25 cellular contexts compared by ENCODE assay signal in genomic region chr16:84517366-84517765, GRCh38. TPM values are rescaled to one million over a fixed set of nuclear protein-coding genes. Genes with fewer than 3 reads are reported as not detected.
A peak's percentile ranks its signal among the peaks of the same experiment; 100 is the strongest.
DNase-seq lines count a peak whose midpoint lies in the region; ATAC-seq, FAIRE-seq and TF ChIP-seq lines count a peak whose summit lies in the region.
"Had no signal": no experiment of that assay in that cellular context is flagged by ENCODE, and none has a peak within 500 bp of the region (broad histone marks: within the 10 kb centered on the region; RNA-seq: fewer than 3 reads in every experiment).

No MANE protein-coding gene starts in this region.

- H3K36me3 Mint-ChIP-seq in CD4-positive, alpha-beta memory T cell, result no peaks in the 10 kb centered on the region
- H3K36me3 Mint-ChIP-seq in T-cell, result no peaks in the 10 kb centered on the region

- intact Hi-C loops in CD4-positive, alpha-beta memory T cell (cut with micrococcal nuclease), result no loop called here
- intact Hi-C loops in transverse colon (cut with DNase I; ENCODE audit: low total_unique reads), result loop anchor here (10.0 kb wide), 1 partner anchor 207 kb away; no protein-coding TSS in a partner anchor

- H3K27me3 Mint-ChIP-seq in CD4-positive, alpha-beta memory T cell, result no peaks in the 10 kb centered on the region
- H3K27me3 Mint-ChIP-seq in T-cell, result no peaks in the 10 kb centered on the region

- peak overlapping the region; percentile 25 to 89 (median 75) for H3K27ac Mint-ChIP-seq in CD4-positive, alpha-beta memory T cell
- H3K27ac Mint-ChIP-seq in T-cell, result peak overlapping the region; percentile 69 to 91

- H3K27me3 ChIP-seq in BE2C (peaks cover 10% of the 10 kb centered on the region; the same call in 1 of the 2 replicates), transverse colon (no peaks in the 10 kb centered on the region)
- H3K27me3 ChIP-seq in CD4-positive, alpha-beta memory T cell (ENCODE audit: insufficient read depth, low read length), result no peaks in the 10 kb centered on the region
- H3K27me3 ChIP-seq: cardiac muscle cell, pancreas, testis had no signal

- no peaks in the 10 kb centered on the region for H3K9me3 ChIP-seq in BE2C
- no peaks in the 10 kb centered on the region for H3K9me3 ChIP-seq in CD4-positive, alpha-beta memory T cell (ENCODE audit: control insufficient read depth in 1 of 2, low read length in 2 of 2)
- no peaks in the 10 kb centered on the region for H3K9me3 ChIP-seq in transverse colon
- H3K9me3 ChIP-seq: pancreas, testis had no signal

- peak; percentile 33 for DNase-seq in BE2C
- DNase-seq in CD4-positive, alpha-beta memory T cell, result no peak
- DNase-seq in T-cell, result no peak
- DNase-seq in foreskin melanocyte, result peak; percentile 68
- DNase-seq in transverse colon, result no peak
- no peak for DNase-seq in caudate nucleus (lab: John Stamatoyannopoulos, UW)
- DNase-seq in GM19239 (ENCODE audit: insufficient read length, low spot score), result no peak
- DNase-seq: activated CD4-positive, alpha-beta T cell treated with anti-CD3 and anti-CD28 coated beads for 48 hours; activated gamma-delta T cell; islet precursor cell; left ventricle myocardium superior; NCI-H1092; NCI-H2081; NCI-H510A; pancreas; right cardiac atrium; stimulated activated CD4-positive, alpha-beta T cell treated with anti-CD3 and anti-CD28 coated beads, Interleukin-12 subunit alpha, Interleukin-12 subunit beta, amount 100 ng/mL, for 4 hours; stimulated activated CD4-positive, alpha-beta T cell treated with anti-CD3 and anti-CD28 coated beads, Interleukin-4, amount 100 ng/mL, for 24 hours; stimulated activated naive CD4-positive, alpha-beta T cell; testis had no signal

- TF ChIP-seq CTCF in BE2C (IDR thresholded peaks at IDR 0.05; ENCODE audit: low read depth, low read length) (no peak), transverse colon (IDR thresholded peaks at IDR 0.05) (no peak)

- TF ChIP-seq POLR2A in transverse colon (IDR thresholded peaks at IDR 0.05), result no peak

- H3K4me3 Mint-ChIP-seq in CD4-positive, alpha-beta memory T cell, result no peak overlapping the region
- no peak overlapping the region for H3K4me3 Mint-ChIP-seq in T-cell
- H3K4me3 Mint-ChIP-seq: dendritic cell treated with granulocyte-macrophage colony-stimulating factor and Interleukin-4, amounts not matched to agents 40 ng/mL and 50 ng/mL, for 4 days had no signal

- H3K4me1 ChIP-seq in BE2C (no peaks in the 10 kb centered on the region), transverse colon (peaks cover 0 to 8% (median 5%) of the 10 kb centered on the region in 4 donors)
- H3K4me1 ChIP-seq in CD4-positive, alpha-beta memory T cell (ENCODE audit: insufficient read depth, low read length), result peaks cover 76% of the 10 kb centered on the region
- H3K4me1 ChIP-seq: pancreas, testis had no signal

- 90 to 93% methylated on average over 6 to 12 of the region's 12 CpGs for WGBS in transverse colon (ENCODE audit: low coverage in 1 of 2), 2 donors

- CTCF ChIA-PET in CD4-positive, alpha-beta memory T cell (lab: Charles Lee; ENCODE audit: partially characterized antibody), result interaction anchor here (0.9 to 8.0 kb wide), 3 partner anchors 12 to 105 kb away, joined by 3 to 61 read pairs (median 22); partner anchors contain the start of gene MEAK7
- CTCF ChIA-PET in T-cell (lab: Charles Lee), result interaction anchor here (0.6 to 1.4 kb wide), 3 partner anchors 85 to 209 kb away, joined by 3 to 11 read pairs (median 4); no protein-coding TSS in a partner anchor

- no peak for TF ChIP-seq EP300 in transverse colon (IDR thresholded peaks at IDR 0.05; ENCODE audit: low read depth)

- in situ Hi-C loops in transverse colon (cut with MboI; ENCODE audit: low pct_ligation_motif_present in 1 of 4, low pct_unique_long_range_greater_than_20kb in 1 of 4, low sequenced_read_pairs in 3 of 4), result loop anchor here in 3 of 4 donors (10.0 to 25.0 kb wide), 3 partner anchors 195 to 220 kb away; no protein-coding TSS in a partner anchor

- peaks cover 49 to 81% (median 66%) of the 10 kb centered on the region in 4 donors for H3K4me1 Mint-ChIP-seq in CD4-positive, alpha-beta memory T cell
- H3K4me1 Mint-ChIP-seq in T-cell, result peaks cover 67 to 71% (median 67%) of the 10 kb centered on the region in 3 donors

- H3K9me3 Mint-ChIP-seq in CD4-positive, alpha-beta memory T cell, result no peaks in the 10 kb centered on the region
- no peaks in the 10 kb centered on the region for H3K9me3 Mint-ChIP-seq in T-cell
- H3K9me3 Mint-ChIP-seq: dendritic cell treated with granulocyte-macrophage colony-stimulating factor and Interleukin-4, amounts not matched to agents 40 ng/mL and 50 ng/mL, for 4 days; nephron had no signal

- FAIRE-seq in GM19239 (lab: Jason Lieb, UNC), result no peak
- FAIRE-seq: endometrium, pancreas had no signal

- POLR2A ChIA-PET in CD4-positive, alpha-beta memory T cell (lab: Charles Lee; ENCODE audit: partially characterized antibody), result interaction anchor here (0.7 to 7.0 kb wide), 7 partner anchors 12 to 91 kb away, joined by 3 to 53 read pairs (median 21); partner anchors contain the start of gene MEAK7
- POLR2A ChIA-PET in T-cell (lab: Charles Lee), result interaction anchor here in 1 of 2 donors (0.6 kb wide), 2 partner anchors 115 to 383 kb away, joined by 3 to 7 read pairs; no protein-coding TSS in a partner anchor

- H3K27ac ChIP-seq in CD4-positive, alpha-beta memory T cell (ENCODE audit: low read depth, low read length), result no peak overlapping the region
- H3K27ac ChIP-seq in transverse colon (no peak overlapping the region), caudate nucleus (ENCODE audit: low read depth, low read length) (no peak overlapping the region)
- H3K27ac ChIP-seq: cardiac muscle cell, pancreas, testis had no signal

- H3K36me3 ChIP-seq in BE2C, result no peaks in the 10 kb centered on the region
- no peaks in the 10 kb centered on the region for H3K36me3 ChIP-seq in CD4-positive, alpha-beta memory T cell (ENCODE audit: insufficient read depth, low read length)
- H3K36me3 ChIP-seq in transverse colon, result no peaks in the 10 kb centered on the region
- H3K36me3 ChIP-seq: cardiac muscle cell, pancreas had no signal

- ATAC-seq in T-cell (replicated peaks in 1 of 4), result no peak
- ATAC-seq: left ventricle myocardium superior, Panc1, pancreas, right cardiac atrium had no signal

- no peak overlapping the region for H3K4me3 ChIP-seq in BE2C (ENCODE audit: low read depth, low read length)
- no peak overlapping the region for H3K4me3 ChIP-seq in CD4-positive, alpha-beta memory T cell (ENCODE audit: low read length in 2 of 2)
- H3K4me3 ChIP-seq in transverse colon, result no peak overlapping the region
- H3K4me3 ChIP-seq: cardiac muscle cell, pancreas, testis had no signal

RNA-seq across cellular contexts. Expression of gene MEAK7, which starts 12.9 kb away (rescaled TPM):
- 4.6 TPM for polyA plus RNA-seq in BE2C (2012; ENCODE audit: insufficient read depth, insufficient read length, low read depth)
- 10 to 100 TPM; 13.6 to 16.8 TPM for total RNA-seq in CD4-positive, alpha-beta memory T cell
- 1 to 10 TPM; 3.3 to 8.6 TPM for polyA plus RNA-seq in CD4-positive, alpha-beta memory T cell
- total RNA-seq in T-cell, result 10 to 100 TPM in 3 of 5 donors, 1 to 10 TPM in 2; 6.2 to 12.3 (median 10.2) TPM
- total RNA-seq in transverse colon, result 10 to 100 TPM; 20.3 to 29.1 (median 21.8) TPM

Comparison
In these comparisons a context has a peak if more than half of its experiments do, and no peak if none do; other contexts are left out.
1. DNase-seq: peak in BE2C (single experiment) and foreskin melanocyte (single experiment); none in CD4-positive, alpha-beta memory T cell (0 of 5), T-cell (0 of 34), transverse colon (single experiment), caudate nucleus (0 of 61) and GM19239 (single experiment).